In genomic region chr1:81976539-81976938, GRCh38 we compare ENCODE assay signal across 2 cellular contexts.
TF ChIP-seq lines count a peak whose summit lies in the region.

No MANE protein-coding gene starts in this region.

TF ChIP-seq in GM23338, 12 proteins besides CTCF, POLR2A, EP300 and RAD21 (continued from another document):
- TF ChIP-seq ZNF462 (CRISPR knock-in tag; IDR thresholded peaks at IDR 0.05) (no peak), EZH2 (IDR thresholded peaks at IDR 0.05; ENCODE audit: low read depth, unreplicated experiment) (no peak), EZH2phosphoT487 (IDR thresholded peaks at IDR 0.05; ENCODE audit: unreplicated experiment) (no peak), CREB1 (CRISPR knock-in tag; IDR thresholded peaks at IDR 0.05; ENCODE audit: low read depth) (no peak)

TF ChIP-seq in HepG2, 621 proteins besides CTCF, POLR2A, EP300 and RAD21 (continued from another document):
- TF ChIP-seq ZHX2 (IDR thresholded peaks at IDR 0.05; ENCODE audit: low read depth) (no peak), ZHX2 (CRISPR knock-in tag; IDR thresholded peaks at IDR 0.05; ENCODE audit: borderline replicate concordance) (no peak), ZFP1 (CRISPR knock-in tag; IDR thresholded peaks at IDR 0.05) (no peak), ZNF883 (CRISPR knock-in tag; IDR thresholded peaks at IDR 0.05; ENCODE audit: not compliant biosample characterization) (no peak)
TF ChIP-seq in HepG2: peak in this region for 0.
